9 cellular contexts compared by ENCODE assay signal in genomic region chr6:165663283-165663735, GRCh38. TPM values are rescaled to one million over a fixed set of nuclear protein-coding genes. Genes with fewer than 3 reads are reported as not detected.
DNase-seq lines count a peak whose midpoint lies in the region; ATAC-seq and TF ChIP-seq lines count a peak whose summit lies in the region.
"Had no signal": no experiment of that assay in that cellular context is flagged by ENCODE, and none has a peak within 500 bp of the region (broad histone marks: within the 10 kb centered on the region; RNA-seq: fewer than 3 reads in every experiment).

No MANE protein-coding gene starts in this region.

- H3K4me3 ChIP-seq in GM23248 (peak overlapping the region; percentile 43), right cardiac atrium (ENCODE audit: low read length) (peak overlapping the region; percentile 74), sigmoid colon (peak overlapping the region; percentile 23 to 63 (median 56))

- no peaks in the 10 kb centered on the region for H3K4me1 ChIP-seq in GM23248 (ENCODE audit: insufficient read depth)
- H3K4me1 ChIP-seq in right cardiac atrium (ENCODE audit: control insufficient read depth, insufficient read depth, low read length) = no peaks in the 10 kb centered on the region
- peaks cover 0 to 41% (median 37%) of the 10 kb centered on the region in 4 donors for H3K4me1 ChIP-seq in sigmoid colon

- in situ Hi-C loops in GM23248 (cut with MboI) = no loop called here

- H3K36me3 ChIP-seq in GM23248 (ENCODE audit: low read depth) (no peaks in the 10 kb centered on the region), sigmoid colon (no peaks in the 10 kb centered on the region)

- no peaks in the 10 kb centered on the region for H3K79me2 ChIP-seq in GM23248 (ENCODE audit: insufficient read depth)

- H2AFZ ChIP-seq in GM23248 = 0 out of 2 replicates have a peak overlapping the region, but pooled peaks have one; percentile 29

- H3K4me3 Mint-ChIP-seq in activated T-helper 17 cell treated with anti-CD3 and anti-CD28 coated beads, Interleukin-2, amount 50 U/mL, for 72 hours = peak overlapping the region; percentile 32

- H3K27me3 Mint-ChIP-seq in activated T-helper 17 cell treated with anti-CD3 and anti-CD28 coated beads, Interleukin-2, amount 50 U/mL, for 72 hours = peaks cover 40% of the 10 kb centered on the region

- no peak overlapping the region for H3K27ac Mint-ChIP-seq in activated T-helper 17 cell treated with anti-CD3 and anti-CD28 coated beads, Interleukin-2, amount 50 U/mL, for 72 hours

- DNase-seq in GM23248 (peak; percentile 40), right cardiac atrium (peak; percentile 62 to 82 (median 78)), sigmoid colon (peak; percentile 78)
- DNase-seq in stimulated activated CD4-positive, alpha-beta T cell treated with anti-CD3 and anti-CD28 coated beads, Interleukin-4, amount 100 ng/mL, for 4 hours = no peak
- DNase-seq in stimulated activated CD4-positive, alpha-beta T cell treated with anti-CD3 and anti-CD28 coated beads, Interleukin-2, amount 100 ng/mL, for 48 hours = no peak
- no peak for DNase-seq in stimulated activated CD4-positive, alpha-beta T cell treated with anti-CD3 and anti-CD28 coated beads, Interleukin-2, amount 100 ng/mL, for 24 hours

- H3K27me3 ChIP-seq in GM23248 (replicated peaks; ENCODE audit: insufficient read depth) = peaks cover 80% of the 10 kb centered on the region
- no peaks in the 10 kb centered on the region for H3K27me3 ChIP-seq in right cardiac atrium (ENCODE audit: control insufficient read depth, insufficient read depth)
- H3K27me3 ChIP-seq in sigmoid colon = peaks cover 34 to 95% (median 74%) of the 10 kb centered on the region in 3 donors

- WGBS in GM23248 (ENCODE audit: low coverage in 1 of 2, low lambda C conversion rate in 2 of 2, missing lambda C conversion rate in 2 of 2), 2 experiments = 3 to 4% methylated on average over 35 to 36 of the region's 36 CpGs
- under 1% methylated on average over 36 of the region's 36 CpGs for WGBS in right cardiac atrium
- WGBS in sigmoid colon, 2 donors = 1 to 3% methylated on average over 36 of the region's 36 CpGs

- no peaks in the 10 kb centered on the region for H3F3A ChIP-seq in GM23248 (ENCODE audit: insufficient read depth)

- no peak for TF ChIP-seq CTCF in sigmoid colon (IDR thresholded peaks at IDR 0.05)

- H3K36me3 Mint-ChIP-seq in activated T-helper 17 cell treated with anti-CD3 and anti-CD28 coated beads, Interleukin-2, amount 50 U/mL, for 72 hours (ENCODE audit: low read depth) = no peaks in the 10 kb centered on the region

- no peak for ATAC-seq in activated T-helper 17 cell treated with anti-CD3 and anti-CD28 coated beads, Interleukin-2, amount 50 U/mL, for 72 hours (replicated peaks)
- ATAC-seq in right cardiac atrium (peak; percentile 11 to 18), HG03280 (IDR thresholded peaks at IDR 0.05; ENCODE audit: unreplicated experiment) (no peak)

- no peaks in the 10 kb centered on the region for H3K9me2 ChIP-seq in GM23248 (ENCODE audit: insufficient read depth)

- H3K9ac ChIP-seq in GM23248 = no peak overlapping the region

- H3K4me1 Mint-ChIP-seq in activated T-helper 17 cell treated with anti-CD3 and anti-CD28 coated beads, Interleukin-2, amount 50 U/mL, for 72 hours = no peaks in the 10 kb centered on the region

- TF ChIP-seq EP300 in sigmoid colon (IDR thresholded peaks at IDR 0.05) = no peak

- no peak for TF ChIP-seq POLR2A in sigmoid colon (IDR thresholded peaks at IDR 0.05)

- H3K4me2 ChIP-seq in GM23248 (ENCODE audit: unreplicated experiment) = peak overlapping the region; percentile 53

- no peak overlapping the region for H3K27ac ChIP-seq in GM23248
- H3K27ac ChIP-seq in right cardiac atrium (ENCODE audit: low read length) = no peak overlapping the region
- peak overlapping the region; percentile 64 to 72 (median 66) for H3K27ac ChIP-seq in sigmoid colon
- H3K27ac ChIP-seq: epithelial cell of prostate had no signal

- H4K20me1 ChIP-seq in GM23248 (ENCODE audit: insufficient read depth) = no peaks in the 10 kb centered on the region

- H3K9me3 ChIP-seq in GM23248 (ENCODE audit: low read depth) (no peaks in the 10 kb centered on the region), right cardiac atrium (ENCODE audit: control insufficient read depth, low read length) (no peaks in the 10 kb centered on the region), sigmoid colon (no peaks in the 10 kb centered on the region)

- intact Hi-C loops in right cardiac atrium (cut with DNase I) = no loop called here
- intact Hi-C loops in sigmoid colon (cut with DNase I) = loop anchor here (5.0 kb wide), 1 partner anchor 189 kb away; no protein-coding TSS in a partner anchor

- H3K9me3 Mint-ChIP-seq in activated T-helper 17 cell treated with anti-CD3 and anti-CD28 coated beads, Interleukin-2, amount 50 U/mL, for 72 hours = no peaks in the 10 kb centered on the region

RNA-seq across cellular contexts. Expression of gene PDE10A, which starts 0.3 kb away (rescaled TPM):
- under 0.01 and 0.11 TPM in 2 replicates for total RNA-seq in GM23248 (2014; rRNA removed; shearing (Covaris generic))
- polyA plus RNA-seq in GM23248 (2016; fragmentation: Nextera tagmentation; extraction: Ambion mirVana) = 0.20 and 0.21 TPM in 2 replicates
- total RNA-seq in activated T-helper 17 cell treated with anti-CD3 and anti-CD28 coated beads, Interleukin-2, amount 50 U/mL, for 72 hours = not detected
- 1 to 10 TPM; 3.6 to 8.5 (median 5.0) TPM for total RNA-seq in right cardiac atrium
- polyA plus RNA-seq in right cardiac atrium = 3.8 TPM
- 10 to 100 TPM in 2 of 4 donors, 1 to 10 TPM in 2; 7.4 to 33.5 (median 13.5) TPM for total RNA-seq in sigmoid colon
- 1 to 10 TPM in 2 of 3 donors, not detected in 1; 1.2 to 1.5 TPM for polyA plus RNA-seq in sigmoid colon

Comparison
In these comparisons a context has a peak if more than half of its experiments do, and no peak if none do; other contexts are left out.
1. DNase-seq: peak in GM23248 (single experiment), right cardiac atrium (3 of 3) and sigmoid colon (single experiment); none in stimulated activated CD4-positive, alpha-beta T cell treated with anti-CD3 and anti-CD28 coated beads, Interleukin-4, amount 100 ng/mL, for 4 hours (0 of 2), stimulated activated CD4-positive, alpha-beta T cell treated with anti-CD3 and anti-CD28 coated beads, Interleukin-2, amount 100 ng/mL, for 48 hours (0 of 2) and stimulated activated CD4-positive, alpha-beta T cell treated with anti-CD3 and anti-CD28 coated beads, Interleukin-2, amount 100 ng/mL, for 24 hours (0 of 2).
2. H3K27ac ChIP-seq: peak in sigmoid colon (4 of 4); none in GM23248 (single experiment) and right cardiac atrium (single experiment).
3. ATAC-seq: peak in right cardiac atrium (2 of 2); none in activated T-helper 17 cell treated with anti-CD3 and anti-CD28 coated beads, Interleukin-2, amount 50 U/mL, for 72 hours (single experiment) and HG03280 (single experiment).
4. Peak in every context shown above with its lines, with median percentiles within 50 percentile points of each other: H3K4me3 ChIP-seq.